1 cellular context compared by ENCODE assay signal in genomic region chr5:136123236-136123768, GRCh38.
TF ChIP-seq lines count a peak whose summit lies in the region.

No MANE protein-coding gene starts in this region.

TF ChIP-seq in HEK293, 187 proteins besides CTCF, POLR2A, EP300 and RAD21 (continued from another document and continues in another):
- TF ChIP-seq ZBTB11 (tag by site-specific recombination; conservative IDR thresholded peaks at IDR 0.05; ENCODE audit: low read depth) (no peak), HOXC10 (CRISPR knock-in tag; IDR thresholded peaks at IDR 0.05) (no peak), ZNF394 (tag by site-specific recombination; IDR thresholded peaks at IDR 0.05; ENCODE audit: borderline replicate concordance) (peak; percentile 52; the same call in 1 of the 2 replicates), ZNF610 (tag by site-specific recombination; IDR thresholded peaks at IDR 0.05; ENCODE audit: borderline replicate concordance) (no peak), KLF8 (tag by site-specific recombination; IDR thresholded peaks at IDR 0.05) (peak; percentile 79), GLI2 (tag by site-specific recombination; IDR thresholded peaks at IDR 0.05; ENCODE audit: borderline replicate concordance, low read depth) (peak; percentile 96), ZNF354C (tag by site-specific recombination; IDR thresholded peaks at IDR 0.05; ENCODE audit: borderline replicate concordance, low read depth) (no peak), ZNF157 (tag by site-specific recombination; IDR thresholded peaks at IDR 0.05) (no peak), ZNF148 (tag by site-specific recombination; IDR thresholded peaks at IDR 0.05; ENCODE audit: borderline replicate concordance) (no peak), ZNF501 (tag by site-specific recombination; IDR thresholded peaks at IDR 0.05) (peak; percentile 40; the same call in 1 of the 2 replicates), ZNF629 (tag by site-specific recombination; IDR thresholded peaks at IDR 0.05) (peak; percentile 95), ZNF521 (tag by site-specific recombination; IDR thresholded peaks at IDR 0.05) (no peak), ZNF530 (tag by site-specific recombination; IDR thresholded peaks at IDR 0.05; ENCODE audit: low read depth) (no peak), ZNF561 (tag by site-specific recombination; IDR thresholded peaks at IDR 0.05; ENCODE audit: borderline replicate concordance) (peak; percentile 79), ZNF133 (tag by site-specific recombination; IDR thresholded peaks at IDR 0.05) (no peak), ZBTB49 (tag by site-specific recombination; IDR thresholded peaks at IDR 0.05; ENCODE audit: low read depth) (no peak), ZNF692 (tag by site-specific recombination; IDR thresholded peaks at IDR 0.05) (peak; percentile 58; the same call in 1 of the 2 replicates), YY1 (tag by site-specific recombination; IDR thresholded peaks at IDR 0.05) (no peak), ZNF747 (tag by site-specific recombination; IDR thresholded peaks at IDR 0.05) (no peak), ZNF560 (tag by site-specific recombination; IDR thresholded peaks at IDR 0.05; ENCODE audit: borderline replicate concordance) (no peak), ZNF184 (tag by site-specific recombination; IDR thresholded peaks at IDR 0.05) (peak; percentile 94), ZNF830 (tag by site-specific recombination; IDR thresholded peaks at IDR 0.05; ENCODE audit: low read depth) (no peak), KLF1 (tag by site-specific recombination; IDR thresholded peaks at IDR 0.05) (peak; percentile 58), ZNF2 (tag by site-specific recombination; IDR thresholded peaks at IDR 0.05) (peak; percentile 86), ZNF529 (tag by site-specific recombination; IDR thresholded peaks at IDR 0.05; ENCODE audit: insufficient replicate concordance) (no peak), ZNF140 (tag by site-specific recombination; IDR thresholded peaks at IDR 0.05) (no peak), ZNF391 (tag by site-specific recombination; IDR thresholded peaks at IDR 0.05; ENCODE audit: borderline replicate concordance, low read depth) (peak; percentile 97), ZNF654 (tag by site-specific recombination; IDR thresholded peaks at IDR 0.05; ENCODE audit: low read depth) (peak; percentile 29), ZFP41 (tag by site-specific recombination; IDR thresholded peaks at IDR 0.05; ENCODE audit: borderline replicate concordance) (no peak), PRDM6 (tag by site-specific recombination; IDR thresholded peaks at IDR 0.05) (peak; percentile 84), ZNF514 (tag by site-specific recombination; IDR thresholded peaks at IDR 0.05) (no peak), ZNF48 (tag by site-specific recombination; IDR thresholded peaks at IDR 0.05) (no peak)
- TF ChIP-seq, protein P1, sequence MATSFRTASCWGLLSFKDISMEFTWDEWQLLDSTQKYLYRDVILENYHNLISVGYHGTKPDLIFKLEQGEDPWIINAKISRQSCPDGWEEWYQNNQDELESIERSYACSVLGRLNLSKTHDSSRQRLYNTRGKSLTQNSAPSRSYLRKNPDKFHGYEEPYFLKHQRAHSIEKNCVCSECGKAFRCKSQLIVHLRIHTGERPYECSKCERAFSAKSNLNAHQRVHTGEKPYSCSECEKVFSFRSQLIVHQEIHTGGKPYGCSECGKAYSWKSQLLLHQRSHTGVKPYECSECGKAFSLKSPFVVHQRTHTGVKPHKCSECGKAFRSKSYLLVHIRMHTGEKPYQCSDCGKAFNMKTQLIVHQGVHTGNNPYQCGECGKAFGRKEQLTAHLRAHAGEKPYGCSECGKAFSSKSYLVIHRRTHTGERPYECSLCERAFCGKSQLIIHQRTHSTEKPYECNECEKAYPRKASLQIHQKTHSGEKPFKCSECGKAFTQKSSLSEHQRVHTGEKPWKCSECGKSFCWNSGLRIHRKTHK (tag by site-specific recombination; IDR thresholded peaks at IDR 0.05) = no peak
- TF ChIP-seq, protein P2, sequence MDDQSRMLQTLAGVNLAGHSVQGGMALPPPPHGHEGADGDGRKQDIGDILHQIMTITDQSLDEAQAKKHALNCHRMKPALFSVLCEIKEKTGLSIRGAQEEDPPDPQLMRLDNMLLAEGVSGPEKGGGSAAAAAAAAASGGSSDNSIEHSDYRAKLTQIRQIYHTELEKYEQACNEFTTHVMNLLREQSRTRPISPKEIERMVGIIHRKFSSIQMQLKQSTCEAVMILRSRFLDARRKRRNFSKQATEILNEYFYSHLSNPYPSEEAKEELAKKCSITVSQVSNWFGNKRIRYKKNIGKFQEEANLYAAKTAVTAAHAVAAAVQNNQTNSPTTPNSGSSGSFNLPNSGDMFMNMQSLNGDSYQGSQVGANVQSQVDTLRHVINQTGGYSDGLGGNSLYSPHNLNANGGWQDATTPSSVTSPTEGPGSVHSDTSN (CRISPR knock-in tag; IDR thresholded peaks at IDR 0.05) = no peak
- TF ChIP-seq, protein P3, sequence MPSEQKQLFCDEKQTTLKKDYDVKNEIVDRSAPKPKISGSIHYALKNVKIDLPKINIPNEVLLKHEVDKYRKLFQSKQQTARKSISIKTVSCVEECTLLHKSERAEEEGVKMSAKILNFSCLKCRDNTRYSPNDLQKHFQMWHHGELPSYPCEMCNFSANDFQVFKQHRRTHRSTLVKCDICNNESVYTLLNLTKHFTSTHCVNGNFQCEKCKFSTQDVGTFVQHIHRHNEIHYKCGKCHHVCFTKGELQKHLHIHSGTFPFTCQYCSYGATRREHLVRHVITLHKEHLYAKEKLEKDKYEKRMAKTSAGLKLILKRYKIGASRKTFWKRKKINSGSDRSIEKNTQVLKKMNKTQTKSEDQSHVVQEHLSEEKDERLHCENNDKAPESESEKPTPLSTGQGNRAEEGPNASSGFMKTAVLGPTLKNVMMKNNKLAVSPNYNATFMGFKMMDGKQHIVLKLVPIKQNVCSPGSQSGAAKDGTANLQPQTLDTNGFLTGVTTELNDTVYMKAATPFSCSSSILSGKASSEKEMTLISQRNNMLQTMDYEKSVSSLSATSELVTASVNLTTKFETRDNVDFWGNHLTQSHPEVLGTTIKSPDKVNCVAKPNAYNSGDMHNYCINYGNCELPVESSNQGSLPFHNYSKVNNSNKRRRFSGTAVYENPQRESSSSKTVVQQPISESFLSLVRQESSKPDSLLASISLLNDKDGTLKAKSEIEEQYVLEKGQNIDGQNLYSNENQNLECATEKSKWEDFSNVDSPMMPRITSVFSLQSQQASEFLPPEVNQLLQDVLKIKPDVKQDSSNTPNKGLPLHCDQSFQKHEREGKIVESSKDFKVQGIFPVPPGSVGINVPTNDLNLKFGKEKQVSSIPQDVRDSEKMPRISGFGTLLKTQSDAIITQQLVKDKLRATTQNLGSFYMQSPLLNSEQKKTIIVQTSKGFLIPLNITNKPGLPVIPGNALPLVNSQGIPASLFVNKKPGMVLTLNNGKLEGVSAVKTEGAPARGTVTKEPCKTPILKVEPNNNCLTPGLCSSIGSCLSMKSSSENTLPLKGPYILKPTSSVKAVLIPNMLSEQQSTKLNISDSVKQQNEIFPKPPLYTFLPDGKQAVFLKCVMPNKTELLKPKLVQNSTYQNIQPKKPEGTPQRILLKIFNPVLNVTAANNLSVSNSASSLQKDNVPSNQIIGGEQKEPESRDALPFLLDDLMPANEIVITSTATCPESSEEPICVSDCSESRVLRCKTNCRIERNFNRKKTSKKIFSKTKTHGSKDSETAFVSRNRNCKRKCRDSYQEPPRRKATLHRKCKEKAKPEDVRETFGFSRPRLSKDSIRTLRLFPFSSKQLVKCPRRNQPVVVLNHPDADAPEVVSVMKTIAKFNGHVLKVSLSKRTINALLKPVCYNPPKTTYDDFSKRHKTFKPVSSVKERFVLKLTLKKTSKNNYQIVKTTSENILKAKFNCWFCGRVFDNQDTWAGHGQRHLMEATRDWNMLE (tag by site-specific recombination; conservative IDR thresholded peaks at IDR 0.05; ENCODE audit: low read depth) = peak; percentile 48; the same call in 1 of the 2 replicates
- TF ChIP-seq, protein P4, sequence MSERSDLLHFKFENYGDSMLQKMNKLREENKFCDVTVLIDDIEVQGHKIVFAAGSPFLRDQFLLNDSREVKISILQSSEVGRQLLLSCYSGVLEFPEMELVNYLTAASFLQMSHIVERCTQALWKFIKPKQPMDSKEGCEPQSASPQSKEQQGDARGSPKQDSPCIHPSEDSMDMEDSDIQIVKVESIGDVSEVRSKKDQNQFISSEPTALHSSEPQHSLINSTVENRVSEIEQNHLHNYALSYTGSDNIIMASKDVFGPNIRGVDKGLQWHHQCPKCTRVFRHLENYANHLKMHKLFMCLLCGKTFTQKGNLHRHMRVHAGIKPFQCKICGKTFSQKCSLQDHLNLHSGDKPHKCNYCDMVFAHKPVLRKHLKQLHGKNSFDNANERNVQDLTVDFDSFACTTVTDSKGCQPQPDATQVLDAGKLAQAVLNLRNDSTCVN (tag by site-specific recombination; optimal IDR thresholded peaks at IDR 0.05) = no peak
